10 cellular contexts compared by ENCODE assay signal in the genomic region with DNA sequence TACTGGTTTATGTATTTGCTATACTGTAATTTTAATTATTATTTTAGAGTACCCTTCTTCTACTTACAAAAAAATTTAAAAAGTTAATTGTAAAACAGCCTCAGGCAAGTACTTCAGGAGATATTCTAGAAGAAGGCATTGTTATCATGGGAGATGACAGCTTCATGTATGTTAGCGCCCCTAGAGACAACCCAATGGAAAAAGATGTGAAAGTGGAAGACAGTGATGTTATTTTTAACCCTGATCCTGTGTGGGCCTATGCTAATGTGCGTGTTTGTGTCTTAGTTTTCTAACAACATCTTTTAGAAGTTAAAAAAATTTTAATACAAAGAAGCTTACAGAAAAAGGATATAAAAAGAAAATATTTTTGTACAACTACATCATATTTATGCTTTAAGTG.
DNase-seq lines count a peak whose midpoint lies in the region; ATAC-seq, FAIRE-seq and TF ChIP-seq lines count a peak whose summit lies in the region.
"Had no signal": no experiment of that assay in that cellular context is flagged by ENCODE, and none has a peak within 500 bp of the region (broad histone marks: within the 10 kb centered on the region; RNA-seq: fewer than 3 reads in every experiment).

No MANE protein-coding gene starts in this region.

- no peak for FAIRE-seq in K562 (lab: Jason Lieb, UNC)

- intact Hi-C loops in K562 (cut with micrococcal nuclease): no loop called here

- H3K4me1 ChIP-seq in K562 (replicated peaks in 1 of 2; ENCODE audit: control insufficient read depth in 2 of 2, insufficient read depth in 2 of 2, low read length in 2 of 2): no peaks in the 10 kb centered on the region

- H2AFZ ChIP-seq in K562 (ENCODE audit: low read depth, low read length): no peak overlapping the region

- no peak overlapping the region for H3K4me2 ChIP-seq in K562 (ENCODE audit: insufficient read depth, low read length)

- 3% methylated on average over 2 of the region's 2 CpGs for WGBS in K562 (ENCODE audit: insufficient coverage, low coverage, missing lambda C conversion rate)

- H3K27me3 ChIP-seq in K562 (ENCODE audit: control insufficient read depth in 2 of 2, insufficient read depth in 2 of 2, low read length in 2 of 2): no peaks in the 10 kb centered on the region

- TF ChIP-seq CTCF in GM13977 (IDR thresholded peaks at IDR 0.05; ENCODE audit: extremely low read depth, insufficient read depth, missing control alignments) (peak; percentile 27), K562 (IDR thresholded peaks at IDR 0.05 in 2 of 3, conservative IDR thresholded peaks at IDR 0.05 in 1 of 3; ENCODE audit: insufficient read depth in 2 of 3, low read depth in 1 of 3, low read length in 3 of 3) (peak; percentile 16 to 47 (median 27); a peak in 3 of 6 replicates)

- H3K27ac ChIP-seq in K562 (ENCODE audit: extremely low read depth, low read depth, low read length): no peak overlapping the region
- H3K27ac ChIP-seq: WERI-Rb-1 had no signal

- no peak overlapping the region for H3K9ac ChIP-seq in K562 (ENCODE audit: insufficient read depth in 1 of 2, low read depth in 2 of 2, low read length in 2 of 2)

- H3K9me3 ChIP-seq in K562 (replicated peaks; ENCODE audit: control insufficient read depth, insufficient read depth, low read depth, low read length): no peaks in the 10 kb centered on the region; the same call in 1 of the 2 replicates

- H3K4me3 ChIP-seq in K562: no peak overlapping the region

- H4K20me1 ChIP-seq in K562 (replicated peaks; ENCODE audit: control insufficient read depth, insufficient read depth, low read length): no peaks in the 10 kb centered on the region

- DNase-seq in GM13977 (ENCODE audit: low spot score) (no peak), K562 (ENCODE audit: extremely low read depth in 1 of 4, low spot score in 3 of 4) (peak in 1 of 4 experiments; percentile 27), NCI-H1105 treated with DMSO at 0.1 percent for 48 hours (lab: John Stamatoyannopoulos, UW) (no peak)
- DNase-seq: activated gamma-delta T cell, Right ventricle myocardium superior, WERI-Rb-1 had no signal

- TF ChIP-seq POLR2A in K562 (conservative IDR thresholded peaks at IDR 0.05): no peak

- in situ Hi-C loops in GM13977 (cut with MboI; ENCODE audit: low pct_unique_long_range_greater_than_20kb, low sequenced_read_pairs, unreplicated experiment) (no loop called here), K562 (cut with MboI) (no loop called here)

- no peaks in the 10 kb centered on the region for H3K9me1 ChIP-seq in K562 (ENCODE audit: control insufficient read depth, insufficient read depth, low read length)

- no TSS peak for BruUV-seq in K562 (replicated peaks; lab: Mats Ljungman, UMichigan)

- ATAC-seq in GM19395 (IDR thresholded peaks at IDR 0.05; ENCODE audit: unreplicated experiment): peak; percentile 76
- peak; percentile 82 for ATAC-seq in HG03354 (IDR thresholded peaks at IDR 0.05; ENCODE audit: poor library complexity, severe bottlenecking, unreplicated experiment)
- peak; percentile 58; the same call in 1 of the 3 replicates for ATAC-seq in K562
- no peak for ATAC-seq in GM21528 (IDR thresholded peaks at IDR 0.05; ENCODE audit: low FRiP score, unreplicated experiment)
- ATAC-seq in HG02852 (IDR thresholded peaks at IDR 0.05; ENCODE audit: unreplicated experiment): no peak

- H3K36me3 ChIP-seq in K562 (ENCODE audit: control insufficient read depth, insufficient read depth, low read length): no peaks in the 10 kb centered on the region
- H3K36me3 ChIP-seq: WERI-Rb-1 had no signal

- TF ChIP-seq EP300 in K562 (IDR thresholded peaks at IDR 0.05; ENCODE audit: low read length): no peak

- POLR2A ChIA-PET in K562 (lab: Yijun Ruan, JAX): no interaction called here

- peak; percentile 32 to 39 for TF ChIP-seq RAD21 in K562 (CRISPR knock-in tag; conservative IDR thresholded peaks at IDR 0.05 in 1 of 2, IDR thresholded peaks at IDR 0.05 in 1 of 2)

- CTCF ChIA-PET in K562 (lab: Yijun Ruan, JAX; ENCODE audit: low intra/inter-chr PET ratio): no interaction called here

- no peaks in the 10 kb centered on the region for H3K79me2 ChIP-seq in K562 (ENCODE audit: control insufficient read depth, insufficient read depth, low read length)

TF ChIP-seq in K562, 482 proteins besides CTCF, POLR2A, EP300 and RAD21:
- TF ChIP-seq, protein P1, sequence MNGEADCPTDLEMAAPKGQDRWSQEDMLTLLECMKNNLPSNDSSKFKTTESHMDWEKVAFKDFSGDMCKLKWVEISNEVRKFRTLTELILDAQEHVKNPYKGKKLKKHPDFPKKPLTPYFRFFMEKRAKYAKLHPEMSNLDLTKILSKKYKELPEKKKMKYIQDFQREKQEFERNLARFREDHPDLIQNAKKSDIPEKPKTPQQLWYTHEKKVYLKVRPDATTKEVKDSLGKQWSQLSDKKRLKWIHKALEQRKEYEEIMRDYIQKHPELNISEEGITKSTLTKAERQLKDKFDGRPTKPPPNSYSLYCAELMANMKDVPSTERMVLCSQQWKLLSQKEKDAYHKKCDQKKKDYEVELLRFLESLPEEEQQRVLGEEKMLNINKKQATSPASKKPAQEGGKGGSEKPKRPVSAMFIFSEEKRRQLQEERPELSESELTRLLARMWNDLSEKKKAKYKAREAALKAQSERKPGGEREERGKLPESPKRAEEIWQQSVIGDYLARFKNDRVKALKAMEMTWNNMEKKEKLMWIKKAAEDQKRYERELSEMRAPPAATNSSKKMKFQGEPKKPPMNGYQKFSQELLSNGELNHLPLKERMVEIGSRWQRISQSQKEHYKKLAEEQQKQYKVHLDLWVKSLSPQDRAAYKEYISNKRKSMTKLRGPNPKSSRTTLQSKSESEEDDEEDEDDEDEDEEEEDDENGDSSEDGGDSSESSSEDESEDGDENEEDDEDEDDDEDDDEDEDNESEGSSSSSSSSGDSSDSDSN (IDR thresholded peaks at IDR 0.05; ENCODE audit: borderline replicate concordance in 1 of 2, low read depth in 2 of 2, low read length in 2 of 2): no peak
- TF ChIP-seq SRF (CRISPR knock-in tag; IDR thresholded peaks at IDR 0.05) (no peak), KLF6 (CRISPR knock-in tag; IDR thresholded peaks at IDR 0.05; ENCODE audit: borderline replicate concordance) (no peak), NFYB (IDR thresholded peaks at IDR 0.05; ENCODE audit: extremely low read depth, insufficient read length) (no peak), ZNF785 (CRISPR knock-in tag; IDR thresholded peaks at IDR 0.05) (no peak)
- TF ChIP-seq, protein P2, sequence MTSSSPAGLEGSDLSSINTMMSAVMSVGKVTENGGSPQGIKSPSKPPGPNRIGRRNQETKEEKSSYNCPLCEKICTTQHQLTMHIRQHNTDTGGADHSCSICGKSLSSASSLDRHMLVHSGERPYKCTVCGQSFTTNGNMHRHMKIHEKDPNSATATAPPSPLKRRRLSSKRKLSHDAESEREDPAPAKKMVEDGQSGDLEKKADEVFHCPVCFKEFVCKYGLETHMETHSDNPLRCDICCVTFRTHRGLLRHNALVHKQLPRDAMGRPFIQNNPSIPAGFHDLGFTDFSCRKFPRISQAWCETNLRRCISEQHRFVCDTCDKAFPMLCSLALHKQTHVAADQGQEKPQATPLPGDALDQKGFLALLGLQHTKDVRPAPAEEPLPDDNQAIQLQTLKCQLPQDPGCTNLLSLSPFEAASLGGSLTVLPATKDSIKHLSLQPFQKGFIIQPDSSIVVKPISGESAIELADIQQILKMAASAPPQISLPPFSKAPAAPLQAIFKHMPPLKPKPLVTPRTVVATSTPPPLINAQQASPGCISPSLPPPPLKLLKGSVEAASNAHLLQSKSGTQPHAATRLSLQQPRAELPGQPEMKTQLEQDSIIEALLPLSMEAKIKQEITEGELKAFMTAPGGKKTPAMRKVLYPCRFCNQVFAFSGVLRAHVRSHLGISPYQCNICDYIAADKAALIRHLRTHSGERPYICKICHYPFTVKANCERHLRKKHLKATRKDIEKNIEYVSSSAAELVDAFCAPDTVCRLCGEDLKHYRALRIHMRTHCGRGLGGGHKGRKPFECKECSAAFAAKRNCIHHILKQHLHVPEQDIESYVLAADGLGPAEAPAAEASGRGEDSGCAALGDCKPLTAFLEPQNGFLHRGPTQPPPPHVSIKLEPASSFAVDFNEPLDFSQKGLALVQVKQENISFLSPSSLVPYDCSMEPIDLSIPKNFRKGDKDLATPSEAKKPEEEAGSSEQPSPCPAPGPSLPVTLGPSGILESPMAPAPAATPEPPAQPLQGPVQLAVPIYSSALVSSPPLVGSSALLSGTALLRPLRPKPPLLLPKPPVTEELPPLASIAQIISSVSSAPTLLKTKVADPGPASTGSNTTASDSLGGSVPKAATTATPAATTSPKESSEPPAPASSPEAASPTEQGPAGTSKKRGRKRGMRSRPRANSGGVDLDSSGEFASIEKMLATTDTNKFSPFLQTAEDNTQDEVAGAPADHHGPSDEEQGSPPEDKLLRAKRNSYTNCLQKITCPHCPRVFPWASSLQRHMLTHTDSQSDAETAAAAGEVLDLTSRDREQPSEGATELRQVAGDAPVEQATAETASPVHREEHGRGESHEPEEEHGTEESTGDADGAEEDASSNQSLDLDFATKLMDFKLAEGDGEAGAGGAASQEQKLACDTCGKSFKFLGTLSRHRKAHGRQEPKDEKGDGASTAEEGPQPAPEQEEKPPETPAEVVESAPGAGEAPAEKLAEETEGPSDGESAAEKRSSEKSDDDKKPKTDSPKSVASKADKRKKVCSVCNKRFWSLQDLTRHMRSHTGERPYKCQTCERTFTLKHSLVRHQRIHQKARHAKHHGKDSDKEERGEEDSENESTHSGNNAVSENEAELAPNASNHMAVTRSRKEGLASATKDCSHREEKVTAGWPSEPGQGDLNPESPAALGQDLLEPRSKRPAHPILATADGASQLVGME (CRISPR knock-in tag; IDR thresholded peaks at IDR 0.05): no peak
- TF ChIP-seq, protein P3, sequence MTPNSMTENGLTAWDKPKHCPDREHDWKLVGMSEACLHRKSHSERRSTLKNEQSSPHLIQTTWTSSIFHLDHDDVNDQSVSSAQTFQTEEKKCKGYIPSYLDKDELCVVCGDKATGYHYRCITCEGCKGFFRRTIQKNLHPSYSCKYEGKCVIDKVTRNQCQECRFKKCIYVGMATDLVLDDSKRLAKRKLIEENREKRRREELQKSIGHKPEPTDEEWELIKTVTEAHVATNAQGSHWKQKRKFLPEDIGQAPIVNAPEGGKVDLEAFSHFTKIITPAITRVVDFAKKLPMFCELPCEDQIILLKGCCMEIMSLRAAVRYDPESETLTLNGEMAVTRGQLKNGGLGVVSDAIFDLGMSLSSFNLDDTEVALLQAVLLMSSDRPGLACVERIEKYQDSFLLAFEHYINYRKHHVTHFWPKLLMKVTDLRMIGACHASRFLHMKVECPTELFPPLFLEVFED (CRISPR knock-in tag; conservative IDR thresholded peaks at IDR 0.05): no peak
TF ChIP-seq in K562: peak in this region for 0.

Comparison
In these comparisons a context has a peak if more than half of its experiments do, and no peak if none do; other contexts are left out.
1. ATAC-seq: peak in GM19395 (single experiment), HG03354 (single experiment) and K562 (single experiment); none in GM21528 (single experiment) and HG02852 (single experiment).